1 cellular context compared by ENCODE assay signal in genomic region chr10:89478085-89478738, GRCh38.
TF ChIP-seq lines count a peak whose summit lies in the region.

No MANE protein-coding gene starts in this region.

TF ChIP-seq in HepG2, 621 proteins besides CTCF, POLR2A, EP300 and RAD21 (continued from another document):
- no peak for TF ChIP-seq ZFP36 (IDR thresholded peaks at IDR 0.05; ENCODE audit: borderline replicate concordance, low read depth, low read length, partially characterized antibody)
- TF ChIP-seq PRDM4 (CRISPR knock-in tag; IDR thresholded peaks at IDR 0.05; ENCODE audit: borderline replicate concordance) = no peak
- no peak for TF ChIP-seq ZNF543 (CRISPR knock-in tag; IDR thresholded peaks at IDR 0.05)
- TF ChIP-seq MXD3 (CRISPR knock-in tag; IDR thresholded peaks at IDR 0.05) = no peak
- no peak for TF ChIP-seq ZNF720 (CRISPR knock-in tag; IDR thresholded peaks at IDR 0.05)
- no peak for TF ChIP-seq ZNF225 (CRISPR knock-in tag; IDR thresholded peaks at IDR 0.05)
- no peak for TF ChIP-seq RNF219 (CRISPR knock-in tag; IDR thresholded peaks at IDR 0.05)
- no peak for TF ChIP-seq LBX2 (CRISPR knock-in tag; IDR thresholded peaks at IDR 0.05; ENCODE audit: borderline replicate concordance)
- no peak for TF ChIP-seq POLR2AphosphoS2 (IDR thresholded peaks at IDR 0.05; ENCODE audit: low read depth, low read length)
- TF ChIP-seq TBP (CRISPR knock-in tag; IDR thresholded peaks at IDR 0.05) = no peak
- TF ChIP-seq ZNF773 (CRISPR knock-in tag; IDR thresholded peaks at IDR 0.05; ENCODE audit: borderline replicate concordance) = no peak
